Comparison of ENCODE assay signal across 1 cellular context in genomic region chr4:83010522-83011318, GRCh38.
TF ChIP-seq lines count a peak whose summit lies in the region.

LIN54 (minus strand) TSS chr4:83010823; CDS start chr4:82984844, 25,979 bp downstream.

TF ChIP-seq in HepG2, 621 proteins besides CTCF, POLR2A, EP300 and RAD21 (continued from another document and continues in another):
- TF ChIP-seq DMTF1 (CRISPR knock-in tag; IDR thresholded peaks at IDR 0.05) = no peak
- peak; percentile 63 for TF ChIP-seq BCL6 (CRISPR knock-in tag; IDR thresholded peaks at IDR 0.05)
- no peak for TF ChIP-seq HES4 (CRISPR knock-in tag; IDR thresholded peaks at IDR 0.05; ENCODE audit: borderline replicate concordance)
- TF ChIP-seq ZNF761 (CRISPR knock-in tag; conservative IDR thresholded peaks at IDR 0.05) = 0 out of 2 replicates have a peak, but pooled peaks have one; percentile 43
- TF ChIP-seq SNAI1 (CRISPR knock-in tag; IDR thresholded peaks at IDR 0.05; ENCODE audit: borderline replicate concordance) = 0 out of 2 replicates have a peak, but pooled peaks have one; percentile 34
- no peak for TF ChIP-seq ZC3H4 (CRISPR knock-in tag; IDR thresholded peaks at IDR 0.05; ENCODE audit: borderline replicate concordance)
- peak; percentile 89 for TF ChIP-seq HNF4A (CRISPR knock-in tag; IDR thresholded peaks at IDR 0.05)
- no peak for TF ChIP-seq PAF1 (CRISPR knock-in tag; IDR thresholded peaks at IDR 0.05)
- TF ChIP-seq THAP7 (CRISPR knock-in tag; IDR thresholded peaks at IDR 0.05) = 0 out of 2 replicates have a peak, but pooled peaks have one; percentile 39
- TF ChIP-seq MTERF4 (CRISPR knock-in tag; IDR thresholded peaks at IDR 0.05) = no peak
- TF ChIP-seq NFIB (CRISPR knock-in tag; IDR thresholded peaks at IDR 0.05; ENCODE audit: borderline replicate concordance) = no peak
- TF ChIP-seq HBP1 (CRISPR knock-in tag; IDR thresholded peaks at IDR 0.05; ENCODE audit: low read depth) = 0 out of 2 replicates have a peak, but pooled peaks have one; percentile 75
- TF ChIP-seq XBP1 (CRISPR knock-in tag; IDR thresholded peaks at IDR 0.05) = no peak
- 0 out of 2 replicates have a peak, but pooled peaks have one; percentile 33 for TF ChIP-seq NCOA1 (CRISPR knock-in tag; IDR thresholded peaks at IDR 0.05)
- no peak for TF ChIP-seq LBX2 (CRISPR knock-in tag; IDR thresholded peaks at IDR 0.05; ENCODE audit: borderline replicate concordance)
- TF ChIP-seq SOX6 (IDR thresholded peaks at IDR 0.05) = no peak
- TF ChIP-seq SOX6 (CRISPR knock-in tag; IDR thresholded peaks at IDR 0.05) = peak; percentile 70
- no peak; the same call in 1 of the 2 replicates for TF ChIP-seq MTA1 (CRISPR knock-in tag; IDR thresholded peaks at IDR 0.05; ENCODE audit: borderline replicate concordance)
- TF ChIP-seq ZMYM3 (CRISPR knock-in tag; IDR thresholded peaks at IDR 0.05) = no peak
- no peak for TF ChIP-seq TCF12 (IDR thresholded peaks at IDR 0.05)
- TF ChIP-seq TCF12 (CRISPR knock-in tag; IDR thresholded peaks at IDR 0.05) = no peak
- TF ChIP-seq ARNT2 (CRISPR knock-in tag; IDR thresholded peaks at IDR 0.05; ENCODE audit: low read depth) = peak; percentile 57
- TF ChIP-seq FOXK1 (CRISPR knock-in tag; IDR thresholded peaks at IDR 0.05; ENCODE audit: borderline replicate concordance, low read depth) = no peak
- TF ChIP-seq SOX5 (CRISPR knock-in tag; IDR thresholded peaks at IDR 0.05; ENCODE audit: borderline replicate concordance) = peak; percentile 65
- TF ChIP-seq KLF6 (CRISPR knock-in tag; IDR thresholded peaks at IDR 0.05) = no peak
- peak; percentile 76 for TF ChIP-seq ARID5B (CRISPR knock-in tag; IDR thresholded peaks at IDR 0.05)
- TF ChIP-seq SRSF1 (optimal IDR thresholded peaks at IDR 0.05; ENCODE audit: low read depth, low read length) = no peak
- TF ChIP-seq ZBTB43 (CRISPR knock-in tag; conservative IDR thresholded peaks at IDR 0.05) = peak; percentile 98
- TF ChIP-seq ZNF850 (CRISPR knock-in tag; conservative IDR thresholded peaks at IDR 0.05) = 0 out of 2 replicates have a peak, but pooled peaks have one; percentile 83
- TF ChIP-seq FOXP1 (IDR thresholded peaks at IDR 0.05) = no peak
- peak; percentile 80 for TF ChIP-seq FOXP1 (CRISPR knock-in tag; IDR thresholded peaks at IDR 0.05)
- TF ChIP-seq THRA (CRISPR knock-in tag; IDR thresholded peaks at IDR 0.05; ENCODE audit: borderline replicate concordance) = peak; percentile 90; the same call in 1 of the 2 replicates
- TF ChIP-seq ZNF160 (CRISPR knock-in tag; IDR thresholded peaks at IDR 0.05) = peak; percentile 77; the same call in 1 of the 2 replicates
- TF ChIP-seq SIN3A (IDR thresholded peaks at IDR 0.05; ENCODE audit: borderline replicate concordance, low read depth, low read length) = peak; percentile 91
- no peak for TF ChIP-seq GFI1 (CRISPR knock-in tag; IDR thresholded peaks at IDR 0.05; ENCODE audit: borderline replicate concordance)
- no peak for TF ChIP-seq ZNF784 (CRISPR knock-in tag; IDR thresholded peaks at IDR 0.05; ENCODE audit: borderline replicate concordance)
- TF ChIP-seq FUBP1 (CRISPR knock-in tag; IDR thresholded peaks at IDR 0.05; ENCODE audit: borderline replicate concordance) = no peak
- TF ChIP-seq HINFP (CRISPR knock-in tag; IDR thresholded peaks at IDR 0.05; ENCODE audit: low read depth) = 0 out of 2 replicates have a peak, but pooled peaks have one; percentile 39
- no peak for TF ChIP-seq HIC2 (CRISPR knock-in tag; IDR thresholded peaks at IDR 0.05; ENCODE audit: low read depth)
- no peak for TF ChIP-seq ZNF781 (CRISPR knock-in tag; IDR thresholded peaks at IDR 0.05; ENCODE audit: borderline replicate concordance, not compliant biosample characterization)
- TF ChIP-seq ZSCAN30 (CRISPR knock-in tag; IDR thresholded peaks at IDR 0.05) = no peak
- no peak for TF ChIP-seq GTF3A (CRISPR knock-in tag; conservative IDR thresholded peaks at IDR 0.05)
- TF ChIP-seq ZNF382 (CRISPR knock-in tag; IDR thresholded peaks at IDR 0.05; ENCODE audit: borderline replicate concordance) = no peak
- TF ChIP-seq ZNF274 (CRISPR knock-in tag; IDR thresholded peaks at IDR 0.05) = no peak; the same call in 1 of the 2 replicates
